Comparison of ENCODE assay signal across 1 cellular context in the genomic region with DNA sequence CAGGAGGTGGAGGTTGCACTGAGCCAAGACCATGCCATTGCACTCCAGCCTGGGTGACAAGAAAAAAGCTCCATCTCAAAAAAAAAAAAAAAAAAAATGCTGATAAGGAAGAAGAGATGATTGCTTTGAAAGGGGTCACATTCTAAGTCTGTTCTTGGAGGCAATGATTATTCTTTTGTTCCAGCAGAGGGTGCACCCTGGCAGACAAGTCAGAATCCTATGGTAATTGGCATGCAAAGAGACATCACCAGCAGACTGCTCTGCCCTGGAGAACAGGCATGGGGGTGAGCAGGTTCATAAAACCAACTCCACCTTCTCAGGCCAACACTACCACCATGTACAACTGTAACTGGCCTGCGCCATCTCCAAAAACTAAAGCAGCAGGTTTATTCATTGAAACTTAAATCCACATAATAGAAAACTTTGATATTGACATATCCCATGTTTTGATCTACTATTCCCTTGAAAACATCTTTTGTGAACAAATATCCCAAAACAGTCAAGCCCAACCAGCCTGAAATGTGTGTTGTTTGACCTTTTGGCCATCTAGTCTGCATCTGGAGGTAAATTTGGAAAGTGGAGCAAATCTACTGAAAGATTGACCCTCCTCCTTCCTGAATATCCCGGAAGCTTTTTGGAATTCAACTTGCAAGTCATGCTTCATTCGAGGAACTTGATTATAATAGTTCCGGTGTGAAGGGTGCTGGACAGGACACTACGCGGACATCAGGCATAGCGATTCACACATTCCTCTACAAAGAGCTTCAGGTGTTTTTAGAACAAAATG.
TF ChIP-seq lines count a peak whose summit lies in the region.

No MANE protein-coding gene starts in this region.

TF ChIP-seq in SK-N-SH, 30 proteins besides CTCF, POLR2A, EP300 and RAD21 (continued from another document):
- TF ChIP-seq FOSL2 (IDR thresholded peaks at IDR 0.05; ENCODE audit: borderline replicate concordance, low read depth) (no peak), SMC3 (IDR thresholded peaks at IDR 0.05; ENCODE audit: low read depth, low read length) (no peak), RXRA (IDR thresholded peaks at IDR 0.05; ENCODE audit: borderline replicate concordance, low read depth) (no peak)
- TF ChIP-seq, protein P1, sequence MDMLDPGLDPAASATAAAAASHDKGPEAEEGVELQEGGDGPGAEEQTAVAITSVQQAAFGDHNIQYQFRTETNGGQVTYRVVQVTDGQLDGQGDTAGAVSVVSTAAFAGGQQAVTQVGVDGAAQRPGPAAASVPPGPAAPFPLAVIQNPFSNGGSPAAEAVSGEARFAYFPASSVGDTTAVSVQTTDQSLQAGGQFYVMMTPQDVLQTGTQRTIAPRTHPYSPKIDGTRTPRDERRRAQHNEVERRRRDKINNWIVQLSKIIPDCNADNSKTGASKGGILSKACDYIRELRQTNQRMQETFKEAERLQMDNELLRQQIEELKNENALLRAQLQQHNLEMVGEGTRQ (IDR thresholded peaks at IDR 0.05; ENCODE audit: borderline replicate concordance, low read depth, low read length): no peak
